Comparison of ENCODE assay signal across 1 cellular context in genomic region chr1:207941664-207942063, GRCh38.
TF ChIP-seq lines count a peak whose summit lies in the region.

No MANE protein-coding gene starts in this region.

TF ChIP-seq in K562, 482 proteins besides CTCF, POLR2A, EP300 and RAD21 (continued from another document):
- no peak for TF ChIP-seq SIRT6 (IDR thresholded peaks at IDR 0.05; ENCODE audit: low read depth, low read length)
- no peak for TF ChIP-seq SMAD4 (CRISPR knock-in tag; conservative IDR thresholded peaks at IDR 0.05)
- no peak for TF ChIP-seq ZBTB26 (CRISPR knock-in tag; IDR thresholded peaks at IDR 0.05)
- TF ChIP-seq SRSF3 (IDR thresholded peaks at IDR 0.05; ENCODE audit: insufficient read depth, low read length), result no peak
- TF ChIP-seq, protein P1, sequence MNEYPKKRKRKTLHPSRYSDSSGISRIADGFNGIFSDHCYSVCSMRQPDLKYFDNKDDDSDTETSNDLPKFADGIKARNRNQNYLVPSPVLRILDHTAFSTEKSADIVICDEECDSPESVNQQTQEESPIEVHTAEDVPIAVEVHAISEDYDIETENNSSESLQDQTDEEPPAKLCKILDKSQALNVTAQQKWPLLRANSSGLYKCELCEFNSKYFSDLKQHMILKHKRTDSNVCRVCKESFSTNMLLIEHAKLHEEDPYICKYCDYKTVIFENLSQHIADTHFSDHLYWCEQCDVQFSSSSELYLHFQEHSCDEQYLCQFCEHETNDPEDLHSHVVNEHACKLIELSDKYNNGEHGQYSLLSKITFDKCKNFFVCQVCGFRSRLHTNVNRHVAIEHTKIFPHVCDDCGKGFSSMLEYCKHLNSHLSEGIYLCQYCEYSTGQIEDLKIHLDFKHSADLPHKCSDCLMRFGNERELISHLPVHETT (CRISPR knock-in tag; conservative IDR thresholded peaks at IDR 0.05 in 1 of 2, IDR thresholded peaks at IDR 0.05 in 1 of 2), result no peak
- TF ChIP-seq MCM2 (IDR thresholded peaks at IDR 0.05; ENCODE audit: low read depth), result no peak
- no peak for TF ChIP-seq ZNF165 (CRISPR knock-in tag; IDR thresholded peaks at IDR 0.05; ENCODE audit: borderline replicate concordance)
- no peak for TF ChIP-seq ASH1L (IDR thresholded peaks at IDR 0.05; ENCODE audit: borderline replicate concordance, low read depth, partially characterized antibody)
- 0 out of 2 replicates have a peak, but pooled peaks have one; percentile 25 for TF ChIP-seq USF2 (CRISPR knock-in tag; IDR thresholded peaks at IDR 0.05)
- no peak for TF ChIP-seq ZBTB34 (CRISPR knock-in tag; IDR thresholded peaks at IDR 0.05)
- no peak for TF ChIP-seq VEZF1 (CRISPR knock-in tag; IDR thresholded peaks at IDR 0.05)
